In genomic region chrX:12999422-12999821, GRCh38 we compare ENCODE assay signal across 8 cellular contexts. TPM values are rescaled to one million over a fixed set of nuclear protein-coding genes. Genes with fewer than 3 reads are reported as not detected.
DNase-seq lines count a peak whose midpoint lies in the region; ATAC-seq and TF ChIP-seq lines count a peak whose summit lies in the region.

No MANE protein-coding gene starts in this region.

- no peak overlapping the region for H3K23ac ChIP-seq in H9 (ENCODE audit: insufficient read length, low read depth, low read length)

- H3K9ac ChIP-seq in H9 (ENCODE audit: extremely low read depth, insufficient read length, low read length), result no peak overlapping the region

- peaks cover 0 to 2% (median 0%) of the 10 kb centered on the region in 3 experiments; a peak in 1 of 7 replicates for H3K36me3 Mint-ChIP-seq in H9 (ENCODE audit: insufficient read depth in 1 of 3, low read depth in 3 of 3)
- peaks cover 4% of the 10 kb centered on the region for H3K36me3 Mint-ChIP-seq in T-helper 1 cell treated with Interleukin-12 subunit alpha and Interleukin-12 subunit beta and Interleukin-4 antibody, amounts not matched to agents 30 μg/mL and 1 μg/mL, for 36 hours (ENCODE audit: low read depth)
- no peaks in the 10 kb centered on the region for H3K36me3 Mint-ChIP-seq in MCF 10A (ENCODE audit: insufficient read depth, unreplicated experiment)

- no peaks in the 10 kb centered on the region for H3K9me3 ChIP-seq in H9 (ENCODE audit: control insufficient read depth, low read depth, low read length)

- H3K23me2 ChIP-seq in H9 (ENCODE audit: insufficient read length, low read depth, low read length, poor library complexity, severe bottlenecking), result no peaks in the 10 kb centered on the region

- H2BK5ac ChIP-seq in H9 (ENCODE audit: insufficient read length, low read length), result no peak overlapping the region

- no peak overlapping the region for H3K18ac ChIP-seq in H9 (ENCODE audit: insufficient read length, low read depth, low read length)

- H3K4me1 Mint-ChIP-seq in H9, result peaks cover 22 to 24% of the 10 kb centered on the region in 2 experiments
- H3K4me1 Mint-ChIP-seq in T-helper 1 cell treated with Interleukin-12 subunit alpha and Interleukin-12 subunit beta and Interleukin-4 antibody, amounts not matched to agents 30 μg/mL and 1 μg/mL, for 36 hours (ENCODE audit: low read depth), result peaks cover 49% of the 10 kb centered on the region
- no peaks in the 10 kb centered on the region for H3K4me1 Mint-ChIP-seq in MCF 10A (ENCODE audit: insufficient read depth, unreplicated experiment)

- CTCF ChIA-PET in MCF 10A (lab: Yijun Ruan, JAX), result interaction anchor here (0.5 to 0.7 kb wide), 2 partner anchors 9 to 176 kb away, joined by 4 to 5 read pairs; no protein-coding TSS in a partner anchor

- peak overlapping the region; percentile 62 for H3K27ac ChIP-seq in H9 (ENCODE audit: insufficient read length, low read depth, low read length)

- H4K20me1 ChIP-seq in H9 (ENCODE audit: control insufficient read depth, insufficient read depth, insufficient read length), result no peaks in the 10 kb centered on the region

- no peak overlapping the region for H3K4ac ChIP-seq in H9 (ENCODE audit: low read depth, low read length)

- H4K5ac ChIP-seq in H9 (ENCODE audit: insufficient read length, low read depth, low read length), result no peak overlapping the region

- H4K91ac ChIP-seq in H9 (ENCODE audit: insufficient read length, low read depth, low read length), result no peak overlapping the region

- H3T11ph ChIP-seq in H9 (ENCODE audit: low read length), result no peak overlapping the region

- no peak overlapping the region for H3K4me3 Mint-ChIP-seq in H9
- peak overlapping the region; percentile 67 for H3K4me3 Mint-ChIP-seq in T-helper 1 cell treated with Interleukin-12 subunit alpha and Interleukin-12 subunit beta and Interleukin-4 antibody, amounts not matched to agents 30 μg/mL and 1 μg/mL, for 36 hours
- no peak overlapping the region for H3K4me3 Mint-ChIP-seq in MCF 10A (ENCODE audit: unreplicated experiment)

- no peak overlapping the region for H2AK5ac ChIP-seq in H9 (ENCODE audit: insufficient read length, low read length)

- H2BK12ac ChIP-seq in H9 (ENCODE audit: insufficient read length, low read depth, low read length), result no peak overlapping the region

- H3K27me3 ChIP-seq in H9 (ENCODE audit: insufficient read depth, low read length), result no peaks in the 10 kb centered on the region

- H3K79me1 ChIP-seq in H9 (ENCODE audit: insufficient read depth, low read depth, low read length, poor library complexity, severe bottlenecking), result no peaks in the 10 kb centered on the region

- no peak overlapping the region for H2BK15ac ChIP-seq in H9 (ENCODE audit: low read depth, low read length)

- H3K9me3 Mint-ChIP-seq in H9, result peaks cover 43 to 60% of the 10 kb centered on the region in 2 experiments
- no peaks in the 10 kb centered on the region for H3K9me3 Mint-ChIP-seq in T-helper 1 cell treated with Interleukin-12 subunit alpha and Interleukin-12 subunit beta and Interleukin-4 antibody, amounts not matched to agents 30 μg/mL and 1 μg/mL, for 36 hours
- no peaks in the 10 kb centered on the region for H3K9me3 Mint-ChIP-seq in MCF 10A (ENCODE audit: unreplicated experiment)

- H2BK20ac ChIP-seq in H9 (ENCODE audit: low read depth, low read length, poor library complexity, severe bottlenecking), result no peak overlapping the region

- no peak overlapping the region for H3K14ac ChIP-seq in H9 (ENCODE audit: insufficient read depth, low read length)

- no peak overlapping the region for H3K56ac ChIP-seq in H9 (ENCODE audit: insufficient read length, low read depth, low read length)

- no peak overlapping the region for H2AFZ ChIP-seq in H9 (ENCODE audit: low read length)

- H3K27ac Mint-ChIP-seq in H9 (peak overlapping the region; percentile 22 to 50 (median 29); a peak in 2 of 7 replicates), MCF 10A (ENCODE audit: low read depth, unreplicated experiment) (no peak overlapping the region)
- H3K27ac Mint-ChIP-seq in T-helper 1 cell treated with Interleukin-12 subunit alpha and Interleukin-12 subunit beta and Interleukin-4 antibody, amounts not matched to agents 30 μg/mL and 1 μg/mL, for 36 hours, result peak overlapping the region; percentile 96

- DNase-seq in GM12865 (ENCODE audit: low read depth) (peak; percentile 83), H9 (no peak), left lobe of liver (ENCODE audit: low spot score) (no peak), NCI-H1092 treated with DMSO at 0.1 percent for 48 hours (lab: John Stamatoyannopoulos, UW) (no peak), cerebellar cortex (ENCODE audit: low spot score) (no peak), MCF 10A (ENCODE audit: unreplicated experiment) (no peak), SKM-1 treated with dmso at 0.1 percent for 144 hours (lab: John Stamatoyannopoulos, UW; ENCODE audit: unreplicated experiment) (no peak)

- no peak overlapping the region for H3K4me2 ChIP-seq in H9 (ENCODE audit: insufficient read depth, insufficient read length, low read length)

- TF ChIP-seq CTCF in GM12865 (IDR thresholded peaks at IDR 0.05; ENCODE audit: insufficient read depth, low read depth, low read length, missing control alignments), result no peak
- TF ChIP-seq CTCF in H9 (conservative IDR thresholded peaks at IDR 0.05), result no peak
- no peak for TF ChIP-seq CTCF in MCF 10A (IDR thresholded peaks at IDR 0.05; ENCODE audit: unreplicated experiment)

- peaks cover 2% of the 10 kb centered on the region; the same call in 1 of the 2 replicates for H3K4me1 ChIP-seq in H9 (ENCODE audit: insufficient read depth, low read length)

- no peak overlapping the region for H4K8ac ChIP-seq in H9 (replicated peaks; ENCODE audit: insufficient read length, low read depth, low read length)

- no TSS peak for BruUV-seq in MCF 10A (replicated peaks; lab: Mats Ljungman, UMichigan)

- no CpG with 5 or more reads among the region's 9 CpGs for WGBS in H9 (ENCODE audit: extremely low coverage, insufficient read length, low lambda C conversion rate)

- no peak overlapping the region for H2BK120ac ChIP-seq in H9 (ENCODE audit: low read depth, low read length, poor library complexity, severe bottlenecking)

- H3K4me3 ChIP-seq in GM12865 (ENCODE audit: low read depth, low read length), result peak overlapping the region; percentile 47

- peak; percentile 56 for ATAC-seq in left lobe of liver

- H3K79me2 ChIP-seq in H9 (ENCODE audit: insufficient read depth, low read length), result no peaks in the 10 kb centered on the region

- H3K27me3 Mint-ChIP-seq in H9 (ENCODE audit: low read depth) (no peaks in the 10 kb centered on the region), MCF 10A (ENCODE audit: insufficient read depth, unreplicated experiment) (peaks cover 17% of the 10 kb centered on the region)
- no peaks in the 10 kb centered on the region for H3K27me3 Mint-ChIP-seq in T-helper 1 cell treated with Interleukin-12 subunit alpha and Interleukin-12 subunit beta and Interleukin-4 antibody, amounts not matched to agents 30 μg/mL and 1 μg/mL, for 36 hours (ENCODE audit: low read depth)

- intact Hi-C loops in MCF 10A (cut with micrococcal nuclease), result no loop called here

- POLR2A ChIA-PET in MCF 10A (lab: Yijun Ruan, JAX), result interaction anchor here (0.5 kb wide), 1 partner anchor 118 kb away, joined by 4 read pairs; no protein-coding TSS in a partner anchor

RNA-seq across cellular contexts. Expression of gene TMSB4X, which starts 24.5 kb away (rescaled TPM):
- total RNA-seq in H9 (2021), result 2,733 and 2,818 TPM in 2 replicates
- 442 TPM for total RNA-seq in left lobe of liver
- total RNA-seq in MCF 10A (2022), result 801 and 901 TPM in 2 replicates

RNA-seq across cellular contexts. Expression of gene FAM9C, which starts 45.0 kb away (rescaled TPM):
- 0.09 TPM in 1 of 2 replicates, not detected in the other for total RNA-seq in H9 (2021)
- not detected for total RNA-seq in left lobe of liver
- total RNA-seq in MCF 10A (2022), result not detected in 2 replicates
